ENCODE assay signal across 6 cellular contexts in the genomic region with DNA sequence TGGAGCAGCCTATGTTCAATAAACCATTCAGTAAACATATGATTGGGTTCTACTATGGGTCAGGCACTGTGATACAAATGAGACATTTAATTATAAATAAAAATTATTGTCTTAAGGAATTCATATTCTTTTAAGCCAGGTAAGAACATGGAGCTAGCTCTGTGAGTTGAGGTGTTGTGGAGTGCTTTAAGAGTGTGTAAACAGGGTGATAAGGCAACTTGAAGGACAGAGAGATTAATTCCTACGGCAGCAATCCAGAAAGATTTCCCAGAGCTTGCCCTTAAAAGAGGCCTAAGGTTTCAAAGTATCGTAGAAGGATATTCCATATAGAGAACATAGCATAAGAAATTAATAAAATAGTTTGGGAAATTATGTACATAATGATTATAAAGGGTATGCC.
"Had no signal": no experiment of that assay in that cellular context is flagged by ENCODE, and none has a peak within 500 bp of the region (broad histone marks: within the 10 kb centered on the region; RNA-seq: fewer than 3 reads in every experiment).

No MANE protein-coding gene starts in this region.

- ATAC-seq: HepG2, K562 had no signal

- H3K4me3 Mint-ChIP-seq: IgD-negative memory B cell had no signal

- H3K36me3 Mint-ChIP-seq: IgD-negative memory B cell had no signal

- H3K4me3 ChIP-seq: K562 had no signal

- H3K4me1 Mint-ChIP-seq: IgD-negative memory B cell had no signal

- H3K27ac Mint-ChIP-seq: IgD-negative memory B cell had no signal

- DNase-seq: IMR-90, KBM-7 had no signal

- H3K27ac ChIP-seq: HL-60 had no signal

- H3K27me3 Mint-ChIP-seq: IgD-negative memory B cell had no signal
